9 cellular contexts compared by ENCODE assay signal in genomic region chr7:44325811-44326241, GRCh38. TPM values are rescaled to one million over a fixed set of nuclear protein-coding genes. Genes with fewer than 3 reads are reported as not detected.
DNase-seq lines count a peak whose midpoint lies in the region; TF ChIP-seq lines count a peak whose summit lies in the region.
"Had no signal": no experiment of that assay in that cellular context is flagged by ENCODE, and none has a peak within 500 bp of the region (broad histone marks: within the 10 kb centered on the region; RNA-seq: fewer than 3 reads in every experiment).

No MANE protein-coding gene starts in this region.

- H3K4me1 Mint-ChIP-seq in osteocyte (ENCODE audit: unreplicated experiment), result peaks cover 6% of the 10 kb centered on the region

- H3K9me3 Mint-ChIP-seq in osteocyte (ENCODE audit: unreplicated experiment), result no peaks in the 10 kb centered on the region

- H3K27ac ChIP-seq in coronary artery (no peak overlapping the region), tibial nerve (peak overlapping the region in 1 of 4 donors; percentile 56)
- H3K27ac ChIP-seq: right lobe of liver had no signal

- H3K27ac Mint-ChIP-seq in osteocyte (ENCODE audit: unreplicated experiment), result no peak overlapping the region

- 8 to 12% methylated on average over 2 to 10 of the region's 23 CpGs for WGBS in tibial nerve, 2 donors

- H3K27me3 Mint-ChIP-seq in osteocyte (ENCODE audit: unreplicated experiment), result peaks cover 58% of the 10 kb centered on the region

- H3K4me3 ChIP-seq in coronary artery, result peak overlapping the region; percentile 69
- peak overlapping the region in 1 of 4 donors; percentile 52 for H3K4me3 ChIP-seq in tibial nerve

- no peak for TF ChIP-seq EP300 in tibial nerve (IDR thresholded peaks at IDR 0.05)

- peaks cover 0 to 29% of the 10 kb centered on the region in 2 donors for H3K27me3 ChIP-seq in tibial nerve
- H3K27me3 ChIP-seq: right lobe of liver had no signal

- peak; percentile 34 for DNase-seq in GM20000 (ENCODE audit: low spot score)
- DNase-seq in NCI-H2196 treated with DMSO at 0.1 percent for 48 hours (lab: John Stamatoyannopoulos, UW; ENCODE audit: unreplicated experiment), result peak; percentile 28
- DNase-seq in coronary artery (ENCODE audit: low spot score), result no peak
- DNase-seq in osteocyte (ENCODE audit: extremely low spot score, unreplicated experiment), result no peak
- DNase-seq in tibial nerve (ENCODE audit: low spot score in 2 of 2), result no peak
- no peak for DNase-seq in NCI-H187 treated with DMSO at 0.1 percent for 48 hours (lab: John Stamatoyannopoulos, UW)
- DNase-seq in NAMALWA (ENCODE audit: low spot score), result no peak
- no peak for DNase-seq in middle frontal gyrus (ENCODE audit: extremely low spot score, low spot score)

- no peaks in the 10 kb centered on the region for H3K36me3 Mint-ChIP-seq in osteocyte (ENCODE audit: unreplicated experiment)

- no peaks in the 10 kb centered on the region for H3K9me3 ChIP-seq in tibial nerve
- H3K9me3 ChIP-seq: right lobe of liver had no signal

- TF ChIP-seq POLR2A in tibial nerve (IDR thresholded peaks at IDR 0.05), result no peak

- H3K4me3 Mint-ChIP-seq in osteocyte (ENCODE audit: unreplicated experiment), result peak overlapping the region; percentile 81

- no peak for TF ChIP-seq CTCF in GM20000 (IDR thresholded peaks at IDR 0.05; ENCODE audit: extremely low read depth, missing control alignments)
- TF ChIP-seq CTCF in coronary artery (IDR thresholded peaks at IDR 0.05), result no peak
- TF ChIP-seq CTCF in osteocyte (IDR thresholded peaks at IDR 0.05), result no peak
- no peak for TF ChIP-seq CTCF in tibial nerve (IDR thresholded peaks at IDR 0.05)

- no peaks in the 10 kb centered on the region for H3K36me3 ChIP-seq in tibial nerve
- H3K36me3 ChIP-seq: right lobe of liver had no signal

- H3K4me1 ChIP-seq in tibial nerve, result peaks cover 0 to 14% (median 0%) of the 10 kb centered on the region in 4 donors

RNA-seq across cellular contexts. Expression of gene CAMK2B, which starts 0.4 kb away (rescaled TPM):
- total RNA-seq in osteocyte (not detected in 2 replicates), tibial nerve (10 to 100 TPM in 2 of 4 donors, 1 to 10 TPM in 2; 9.0 to 14.7 (median 10.9) TPM)

Comparison
In these comparisons a context has a peak if more than half of its experiments do, and no peak if none do; other contexts are left out.
1. DNase-seq: peak in GM20000 (single experiment) and NCI-H2196 treated with DMSO at 0.1 percent for 48 hours (single experiment); none in coronary artery (single experiment), osteocyte (single experiment), tibial nerve (0 of 2), NCI-H187 treated with DMSO at 0.1 percent for 48 hours (single experiment), NAMALWA (single experiment) and middle frontal gyrus (single experiment).